8 cellular contexts compared by ENCODE assay signal in genomic region chr12:25557830-25558436, GRCh38. TPM values are rescaled to one million over a fixed set of nuclear protein-coding genes. Genes with fewer than 3 reads are reported as not detected.
A peak's percentile ranks its signal among the peaks of the same experiment; 100 is the strongest.
DNase-seq lines count a peak whose midpoint lies in the region; ATAC-seq and TF ChIP-seq lines count a peak whose summit lies in the region.

No MANE protein-coding gene starts in this region.

- H3K27me3 ChIP-seq in NT2/D1 (ENCODE audit: insufficient read depth, insufficient read length) (no peaks in the 10 kb centered on the region), esophagus muscularis mucosa (no peaks in the 10 kb centered on the region)

- DNase-seq in AG08396 (ENCODE audit: low spot score) (peak; percentile 8), NT2/D1 (ENCODE audit: low read depth, low spot score) (peak; percentile 69), esophagus muscularis mucosa (ENCODE audit: extremely low spot score) (no peak), skeletal muscle cell (ENCODE audit: low read depth) (peak; percentile 6), cerebellum (ENCODE audit: low spot score) (no peak), SKM-1 (lab: John Stamatoyannopoulos, UW; ENCODE audit: unreplicated experiment) (no peak)

- no peak overlapping the region for H3K27ac ChIP-seq in esophagus muscularis mucosa (replicated peaks in 1 of 4)

- intact Hi-C loops in esophagus muscularis mucosa (cut with DNase I), result no loop called here

- H3K36me3 ChIP-seq in NT2/D1 (ENCODE audit: insufficient read depth, insufficient read length, low read length) (no peaks in the 10 kb centered on the region), esophagus muscularis mucosa (no peaks in the 10 kb centered on the region)

- no peak overlapping the region for H3K9ac ChIP-seq in NT2/D1 (ENCODE audit: insufficient read length, low read depth)

- no peak for TF ChIP-seq EP300 in esophagus muscularis mucosa (IDR thresholded peaks at IDR 0.05)

- H3K9me3 ChIP-seq in NT2/D1 (ENCODE audit: insufficient read depth, low read length), result peaks cover 2% of the 10 kb centered on the region; the same call in 1 of the 2 replicates
- H3K9me3 ChIP-seq in esophagus muscularis mucosa, result no peaks in the 10 kb centered on the region

- 22% methylated on average over 2 of the region's 2 CpGs for WGBS in esophagus muscularis mucosa

- H3K4me3 ChIP-seq in NT2/D1 (ENCODE audit: insufficient read length, low read depth), result no peak overlapping the region
- H3K4me3 ChIP-seq in esophagus muscularis mucosa, result no peak overlapping the region
- H3K4me3 ChIP-seq in skeletal muscle cell (ENCODE audit: low read depth, low read length), result no peak overlapping the region

- no peak for TF ChIP-seq POLR2A in esophagus muscularis mucosa (IDR thresholded peaks at IDR 0.05; ENCODE audit: low read depth)

- ATAC-seq in HG02884 (IDR thresholded peaks at IDR 0.05; ENCODE audit: unreplicated experiment), result no peak

- H3K4me1 ChIP-seq in NT2/D1 (ENCODE audit: insufficient read depth, insufficient read length), result no peaks in the 10 kb centered on the region
- peaks cover 0 to 5% (median 2%) of the 10 kb centered on the region in 4 donors for H3K4me1 ChIP-seq in esophagus muscularis mucosa

- TF ChIP-seq CTCF in GM12872 (IDR thresholded peaks at IDR 0.05; ENCODE audit: insufficient read depth, low read depth, low read length), result peak; percentile 34; the same call in 2 of the 3 replicates
- peak in 2 of 3 experiments; percentile 7 to 33 for TF ChIP-seq CTCF in esophagus muscularis mucosa (IDR thresholded peaks at IDR 0.05)

RNA-seq across cellular contexts. Expression of gene LMNTD1, which starts 4.8 kb away (rescaled TPM):
- total RNA-seq in esophagus muscularis mucosa (1 to 10 TPM in 2 of 4 donors, under 1 TPM in 1, not detected in 1; 0.75 to 1.8 (median 1.2) TPM), cerebellum (1.1 TPM)

Comparison
In these comparisons a context has a peak if more than half of its experiments do, and no peak if none do; other contexts are left out.
1. DNase-seq: peak in AG08396 (single experiment), NT2/D1 (single experiment) and skeletal muscle cell (single experiment); none in esophagus muscularis mucosa (single experiment), cerebellum (single experiment) and SKM-1 (single experiment).